Comparison of ENCODE assay signal across 21 cellular contexts in genomic region chr17:81156866-81157805, GRCh38. TPM values are rescaled to one million over a fixed set of nuclear protein-coding genes. Genes with fewer than 3 reads are reported as not detected.
DNase-seq lines count a peak whose midpoint lies in the region; ATAC-seq and TF ChIP-seq lines count a peak whose summit lies in the region.
"Had no signal": no experiment of that assay in that cellular context is flagged by ENCODE, and none has a peak within 500 bp of the region (broad histone marks: within the 10 kb centered on the region; RNA-seq: fewer than 3 reads in every experiment).

No MANE protein-coding gene starts in this region.

- POLR2A ChIA-PET in RWPE1 (lab: Yijun Ruan, JAX; ENCODE audit: low non-redundant PET): no interaction called here

- no peak overlapping the region for H3K4me2 ChIP-seq in mesenchymal stem cell (ENCODE audit: low read length, poor library complexity, severe bottlenecking)

- H3K36me3 Mint-ChIP-seq in T-helper 17 cell (ENCODE audit: low read depth): no peaks in the 10 kb centered on the region
- H3K36me3 Mint-ChIP-seq: CD8-positive, alpha-beta memory T cell had no signal

- no peaks in the 10 kb centered on the region for H3K79me1 ChIP-seq in mesenchymal stem cell (replicated peaks; ENCODE audit: low read length, poor library complexity, severe bottlenecking)

- no peak overlapping the region for H3K4ac ChIP-seq in mesenchymal stem cell (ENCODE audit: low read depth in 1 of 2, low read length in 2 of 2)

- H3K9me3 ChIP-seq in T-helper 17 cell (ENCODE audit: control insufficient read depth, low read length, poor library complexity, severe bottlenecking): no peaks in the 10 kb centered on the region
- no peaks in the 10 kb centered on the region for H3K9me3 ChIP-seq in mesenchymal stem cell (ENCODE audit: control insufficient read depth, low read length)
- H3K9me3 ChIP-seq: MG63 had no signal

- H3K4me1 ChIP-seq in mesenchymal stem cell (ENCODE audit: control insufficient read depth, insufficient read depth, low read depth, low read length): no peaks in the 10 kb centered on the region

- H3K23ac ChIP-seq in mesenchymal stem cell (ENCODE audit: low read length in 2 of 2): no peak overlapping the region

- H2BK12ac ChIP-seq in mesenchymal stem cell (ENCODE audit: low read length in 2 of 2): no peak overlapping the region

- H3K18ac ChIP-seq in mesenchymal stem cell (ENCODE audit: low read depth in 1 of 2, low read length in 2 of 2): no peak overlapping the region

- DNase-seq in T-helper 17 cell: no peak
- no peak for DNase-seq in dorsolateral prefrontal cortex
- no peak for DNase-seq in mesenchymal stem cell
- no peak for DNase-seq in substantia nigra (lab: John Stamatoyannopoulos, UW)
- no peak for DNase-seq in activated CD8-positive, alpha-beta memory T cell treated with anti-CD3 and anti-CD28 coated beads, Interleukin-2, amount 50 U/mL, for 4 hours
- no peak for DNase-seq in RWPE1 (ENCODE audit: low spot score)
- DNase-seq: AML-193; C1 segment of cervical spinal cord; CD8-positive, alpha-beta memory T cell; H9; HFFc6; MG63; NCI-H1417; NCI-H1694 treated with DMSO at 0.1 percent for 48 hours; NCI-H446 had no signal

- peaks cover 9% of the 10 kb centered on the region for H3K4me1 Mint-ChIP-seq in T-helper 17 cell
- H3K4me1 Mint-ChIP-seq: H9 had no signal

- TF ChIP-seq CTCF in dorsolateral prefrontal cortex (IDR thresholded peaks at IDR 0.05 in 54 of 56, conservative IDR thresholded peaks at IDR 0.05 in 2 of 56; ENCODE audit: low read depth in 1 of 56, partially characterized antibody in 56 of 56): no peak
- TF ChIP-seq CTCF in RWPE1 (conservative IDR thresholded peaks at IDR 0.05; ENCODE audit: low read depth): no peak

- intact Hi-C loops in dorsolateral prefrontal cortex (cut with DNase I): no loop called here

- H3K27ac ChIP-seq in dorsolateral prefrontal cortex: peak overlapping the region in 51 of 59 donors; percentile 4 to 99 (median 71)
- no peak overlapping the region for H3K27ac ChIP-seq in mesenchymal stem cell (ENCODE audit: low read length, poor library complexity, severe bottlenecking)
- H3K27ac ChIP-seq in substantia nigra (ENCODE audit: low read depth, low read length, poor library complexity, severe bottlenecking): peak overlapping the region; percentile 57
- no peak overlapping the region for H3K27ac ChIP-seq in RWPE1

- no peak overlapping the region for H3K14ac ChIP-seq in mesenchymal stem cell (ENCODE audit: low read length in 2 of 2)

- CTCF ChIA-PET in RWPE1 (lab: Yijun Ruan, JAX): no interaction called here

- no peak overlapping the region for H3K4me3 ChIP-seq in dorsolateral prefrontal cortex
- no peak overlapping the region for H3K4me3 ChIP-seq in mesenchymal stem cell (ENCODE audit: insufficient read depth in 1 of 2, low read depth in 1 of 2, low read length in 2 of 2)
- H3K4me3 ChIP-seq: MG63 had no signal

- no peak overlapping the region for H2BK120ac ChIP-seq in mesenchymal stem cell (ENCODE audit: low read depth, low read length)

- no peak overlapping the region for H3K9ac ChIP-seq in mesenchymal stem cell (ENCODE audit: low read length)

- peak overlapping the region; percentile 25 for H4K8ac ChIP-seq in mesenchymal stem cell (ENCODE audit: low read length)

- H2BK5ac ChIP-seq in mesenchymal stem cell (ENCODE audit: low read depth, low read length, poor library complexity, severe bottlenecking): no peak overlapping the region

- H3K4me3 Mint-ChIP-seq in T-helper 17 cell: no peak overlapping the region
- H3K4me3 Mint-ChIP-seq: CD8-positive, alpha-beta memory T cell; H9; HFFc6 had no signal

- H2BK15ac ChIP-seq in mesenchymal stem cell (ENCODE audit: low read depth, poor library complexity, severe bottlenecking): no peak overlapping the region

- ATAC-seq in T-helper 17 cell (no peak), HG02852 (IDR thresholded peaks at IDR 0.05; ENCODE audit: unreplicated experiment) (no peak)
- ATAC-seq: SK-N-SH treated with all-trans-retinoic acid at 6 μM for 48 hours had no signal

- no peak overlapping the region for H2AK5ac ChIP-seq in mesenchymal stem cell (ENCODE audit: low read length, severe bottlenecking)

- H2AFZ ChIP-seq in mesenchymal stem cell (ENCODE audit: low read depth, low read length): no peak overlapping the region

- peaks cover 18% of the 10 kb centered on the region for H3K27me3 Mint-ChIP-seq in T-helper 17 cell

- no peak overlapping the region for H4K91ac ChIP-seq in mesenchymal stem cell (ENCODE audit: low read length)

- 92% methylated on average over 38 of the region's 38 CpGs for WGBS in mesenchymal stem cell

- no peaks in the 10 kb centered on the region for H3K36me3 ChIP-seq in mesenchymal stem cell (ENCODE audit: control insufficient read depth in 1 of 2, insufficient read depth in 2 of 2, low read depth in 1 of 2, low read length in 2 of 2)
- H3K36me3 ChIP-seq: MG63 had no signal

- peak overlapping the region; percentile 43 for H3K27ac Mint-ChIP-seq in T-helper 17 cell
- H3K27ac Mint-ChIP-seq: CD8-positive, alpha-beta memory T cell; HFFc6 had no signal

- H3K27me3 ChIP-seq in dorsolateral prefrontal cortex (no peaks in the 10 kb centered on the region), mesenchymal stem cell (ENCODE audit: control insufficient read depth in 1 of 2, insufficient read depth in 1 of 2, low read length in 2 of 2) (peaks cover 5 to 39% of the 10 kb centered on the region in 2 experiments)
- H3K27me3 ChIP-seq: MG63 had no signal

RNA-seq across cellular contexts. Expression of gene PVALEF, which starts 8.2 kb away (rescaled TPM):
- not detected for total RNA-seq in T-helper 17 cell
- 1 to 10 TPM in 23 of 120 experiments, under 1 TPM in 78, not detected in 19; 0.35 to 2.6 (median 0.77) TPM for total RNA-seq in dorsolateral prefrontal cortex
- polyA plus RNA-seq in mesenchymal stem cell (2013, experiment 1 of 2): not detected
- polyA plus RNA-seq in mesenchymal stem cell (2013, experiment 2 of 2): not detected
- total RNA-seq: A172; CD8-positive, alpha-beta memory T cell; Daoy; H9; HFFc6; LHCN-M2 had no signal
- polyA plus RNA-seq: AG04450; CD8-positive, alpha-beta memory T cell had no signal

RNA-seq across cellular contexts. Expression of gene AATK, which starts 8.9 kb away (rescaled TPM):
- total RNA-seq in T-helper 17 cell (1 to 10 TPM; 1.9 to 2.2 TPM), dorsolateral prefrontal cortex (100 to 1,000 TPM; 143 to 915 (median 275) TPM)
- 0.29 TPM for polyA plus RNA-seq in mesenchymal stem cell (2013, experiment 1 of 2)
- 0.40 TPM for polyA plus RNA-seq in mesenchymal stem cell (2013, experiment 2 of 2)
- polyA plus RNA-seq: CD8-positive, alpha-beta memory T cell had no signal

Comparison
In these comparisons a context has a peak if more than half of its experiments do, and no peak if none do; other contexts are left out.
1. H3K27ac ChIP-seq: peak in dorsolateral prefrontal cortex (51 of 59) and substantia nigra (single experiment); none in mesenchymal stem cell (single experiment) and RWPE1 (single experiment).
2. RNA of gene AATK, which starts 8.9 kb away (total RNA-seq): 143 to 915 TPM in dorsolateral prefrontal cortex; 1.9 to 2.2 TPM in T-helper 17 cell; every median in the first group is over 10 times any median in the second.